In genomic region chr13:23610187-23610576, GRCh38 we compare ENCODE assay signal across 1 cellular context.
TF ChIP-seq lines count a peak whose summit lies in the region.

No MANE protein-coding gene starts in this region.

TF ChIP-seq in HepG2, 621 proteins besides CTCF, POLR2A, EP300 and RAD21 (continued from another document and continues in another):
- no peak for TF ChIP-seq HIC2 (CRISPR knock-in tag; IDR thresholded peaks at IDR 0.05; ENCODE audit: low read depth)
- TF ChIP-seq E2F2 (CRISPR knock-in tag; IDR thresholded peaks at IDR 0.05; ENCODE audit: borderline replicate concordance), result no peak
- TF ChIP-seq CHD2 (IDR thresholded peaks at IDR 0.05; ENCODE audit: low read depth, low read length), result no peak
- TF ChIP-seq KDM2A (CRISPR knock-in tag; IDR thresholded peaks at IDR 0.05; ENCODE audit: borderline replicate concordance, low read depth), result no peak
- no peak for TF ChIP-seq ZNF674 (CRISPR knock-in tag; IDR thresholded peaks at IDR 0.05; ENCODE audit: low read depth)
- TF ChIP-seq ZNF160 (CRISPR knock-in tag; IDR thresholded peaks at IDR 0.05), result no peak
- TF ChIP-seq ZSCAN12 (CRISPR knock-in tag; IDR thresholded peaks at IDR 0.05), result no peak
- 0 out of 2 replicates have a peak, but pooled peaks have one; percentile 25 for TF ChIP-seq HOXA3 (CRISPR knock-in tag; IDR thresholded peaks at IDR 0.05)
- TF ChIP-seq NKX3-1 (CRISPR knock-in tag; IDR thresholded peaks at IDR 0.05), result no peak
- TF ChIP-seq ZNF773 (CRISPR knock-in tag; IDR thresholded peaks at IDR 0.05; ENCODE audit: borderline replicate concordance), result no peak
- TF ChIP-seq RFXANK (CRISPR knock-in tag; IDR thresholded peaks at IDR 0.05), result no peak
- TF ChIP-seq TSC22D2 (CRISPR knock-in tag; IDR thresholded peaks at IDR 0.05; ENCODE audit: borderline replicate concordance), result no peak
- no peak; the same call in 1 of the 2 replicates for TF ChIP-seq ELF3 (CRISPR knock-in tag; IDR thresholded peaks at IDR 0.05)
- TF ChIP-seq ZNF549 (CRISPR knock-in tag; IDR thresholded peaks at IDR 0.05), result no peak
- no peak for TF ChIP-seq ARNT (IDR thresholded peaks at IDR 0.05)
- no peak for TF ChIP-seq MLLT10 (CRISPR knock-in tag; IDR thresholded peaks at IDR 0.05)
- no peak for TF ChIP-seq HNRNPUL1 (IDR thresholded peaks at IDR 0.05; ENCODE audit: low read depth, low read length)
- no peak for TF ChIP-seq ZNF780A (CRISPR knock-in tag; IDR thresholded peaks at IDR 0.05)
- no peak for TF ChIP-seq SIX1 (CRISPR knock-in tag; IDR thresholded peaks at IDR 0.05; ENCODE audit: borderline replicate concordance)
- TF ChIP-seq SIN3B (IDR thresholded peaks at IDR 0.05; ENCODE audit: low read length), result no peak
- no peak for TF ChIP-seq SMAD1 (CRISPR knock-in tag; IDR thresholded peaks at IDR 0.05; ENCODE audit: borderline replicate concordance, low read depth)
- TF ChIP-seq SAP130 (CRISPR knock-in tag; IDR thresholded peaks at IDR 0.05; ENCODE audit: low read depth), result peak; percentile 68
- TF ChIP-seq AHDC1 (CRISPR knock-in tag; IDR thresholded peaks at IDR 0.05; ENCODE audit: borderline replicate concordance), result peak; percentile 68; the same call in 1 of the 2 replicates
- no peak for TF ChIP-seq HCFC1 (IDR thresholded peaks at IDR 0.05; ENCODE audit: low read depth, low read length)
- TF ChIP-seq USF2 (IDR thresholded peaks at IDR 0.05; ENCODE audit: low read depth, low read length), result no peak
- TF ChIP-seq USF2 (CRISPR knock-in tag; IDR thresholded peaks at IDR 0.05; ENCODE audit: borderline replicate concordance), result no peak
- no peak for TF ChIP-seq ZNF597 (CRISPR knock-in tag; IDR thresholded peaks at IDR 0.05)
- no peak for TF ChIP-seq GMEB2 (CRISPR knock-in tag; IDR thresholded peaks at IDR 0.05; ENCODE audit: low read depth)
- TF ChIP-seq GABPA (IDR thresholded peaks at IDR 0.05; ENCODE audit: low read depth, low read length), result no peak
- no peak for TF ChIP-seq GABPA (CRISPR knock-in tag; IDR thresholded peaks at IDR 0.05; ENCODE audit: low read depth)
- TF ChIP-seq MAFG (CRISPR knock-in tag; IDR thresholded peaks at IDR 0.05), result no peak
- TF ChIP-seq ZNF333 (CRISPR knock-in tag; IDR thresholded peaks at IDR 0.05; ENCODE audit: borderline replicate concordance), result no peak
- TF ChIP-seq ZBTB8A (CRISPR knock-in tag; IDR thresholded peaks at IDR 0.05; ENCODE audit: borderline replicate concordance, low read depth), result no peak
- TF ChIP-seq ZNF430 (CRISPR knock-in tag; IDR thresholded peaks at IDR 0.05), result no peak
- TF ChIP-seq SMARCE1 (IDR thresholded peaks at IDR 0.05; ENCODE audit: borderline replicate concordance), result no peak
- TF ChIP-seq ELF1 (CRISPR knock-in tag; IDR thresholded peaks at IDR 0.05), result no peak
- no peak for TF ChIP-seq XBP1 (CRISPR knock-in tag; IDR thresholded peaks at IDR 0.05)
- TF ChIP-seq DMTF1 (CRISPR knock-in tag; IDR thresholded peaks at IDR 0.05), result no peak
- TF ChIP-seq ARID2 (CRISPR knock-in tag; IDR thresholded peaks at IDR 0.05; ENCODE audit: borderline replicate concordance), result no peak
- no peak for TF ChIP-seq ZSCAN5A (CRISPR knock-in tag; IDR thresholded peaks at IDR 0.05; ENCODE audit: borderline replicate concordance)
- TF ChIP-seq ZFP36L1 (CRISPR knock-in tag; IDR thresholded peaks at IDR 0.05), result no peak
- TF ChIP-seq TRIM24 (CRISPR knock-in tag; IDR thresholded peaks at IDR 0.05), result no peak
